In the genomic region with DNA sequence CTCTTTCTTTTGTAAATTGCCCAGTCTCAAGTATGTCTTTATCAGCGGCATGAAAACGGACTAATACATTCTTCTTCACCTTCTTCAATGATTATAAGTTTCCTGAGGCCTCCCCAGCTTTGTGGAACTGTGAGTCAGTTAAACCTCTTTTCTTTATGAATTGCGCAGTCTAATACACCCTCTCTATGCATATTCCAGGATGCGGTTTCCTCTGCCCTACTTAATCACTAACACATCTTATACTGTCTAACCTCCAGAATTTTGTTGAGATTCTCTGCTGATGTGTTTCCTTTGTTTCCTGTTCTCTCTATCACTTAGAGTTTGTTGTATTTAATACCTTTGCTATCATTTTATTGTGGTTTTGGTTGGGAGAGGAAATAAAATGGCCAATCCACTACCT, we compare ENCODE assay signal across 16 cellular contexts.
DNase-seq lines count a peak whose midpoint lies in the region; ATAC-seq lines count a peak whose summit lies in the region.
"Had no signal": no experiment of that assay in that cellular context is flagged by ENCODE, and none has a peak within 500 bp of the region (broad histone marks: within the 10 kb centered on the region; RNA-seq: fewer than 3 reads in every experiment).

No MANE protein-coding gene starts in this region.

- H3K36me3 Mint-ChIP-seq in activated T-cell treated with anti-CD3 and anti-CD28 coated beads, Interleukin-2, amount 50 U/mL, for 24 hours (ENCODE audit: low read depth): peaks cover 38% of the 10 kb centered on the region
- H3K36me3 Mint-ChIP-seq in effector memory CD8-positive, alpha-beta T cell (ENCODE audit: insufficient read depth): no peaks in the 10 kb centered on the region
- H3K36me3 Mint-ChIP-seq in stimulated activated effector memory CD8-positive, alpha-beta T cell treated with anti-CD3 and anti-CD28 coated beads, Interleukin-12 subunit alpha, Interleukin-12 subunit beta, amount 100 ng/mL, for 72 hours: no peaks in the 10 kb centered on the region
- H3K36me3 Mint-ChIP-seq: CD14-positive monocyte had no signal

- H3K27ac Mint-ChIP-seq in activated T-cell treated with anti-CD3 and anti-CD28 coated beads, Interleukin-2, amount 50 U/mL, for 24 hours: peak overlapping the region; percentile 47
- H3K27ac Mint-ChIP-seq in effector memory CD8-positive, alpha-beta T cell: peak overlapping the region; percentile 41 to 66
- H3K27ac Mint-ChIP-seq in stimulated activated effector memory CD8-positive, alpha-beta T cell treated with anti-CD3 and anti-CD28 coated beads, Interleukin-12 subunit alpha, Interleukin-12 subunit beta, amount 100 ng/mL, for 72 hours: peak overlapping the region; percentile 89
- H3K27ac Mint-ChIP-seq: CD14-positive monocyte; CD4-positive, alpha-beta T cell; HFFc6 had no signal

- no peak for DNase-seq in activated T-cell treated with anti-CD3 and anti-CD28 coated beads, Interleukin-2, amount 50 U/mL, for 24 hours
- DNase-seq in activated T-cell treated with anti-CD3 and anti-CD28 coated beads for 4 hours: no peak
- DNase-seq in effector memory CD8-positive, alpha-beta T cell: no peak
- DNase-seq in stimulated activated effector memory CD8-positive, alpha-beta T cell treated with anti-CD3 and anti-CD28 coated beads, Interleukin-12 subunit alpha, Interleukin-12 subunit beta, amount 100 ng/mL, for 72 hours (ENCODE audit: low spot score in 2 of 2): no peak
- DNase-seq in stimulated activated CD4-positive, alpha-beta T cell treated with anti-CD3 and anti-CD28 coated beads, Interleukin-15, amount 100 ng/mL, for 24 hours: no peak
- no peak for DNase-seq in NCI-H2171 treated with DMSO at 0.1 percent for 48 hours (lab: John Stamatoyannopoulos, UW)
- DNase-seq: BE2C; Calu3; CD4-positive, alpha-beta T cell; COR-L47; DMS53; DMS79 treated with DMSO at 0.1 percent for 48 hours; GF-D8; GOT3; HFFc6 had no signal

- peaks cover 37% of the 10 kb centered on the region for H3K9me3 Mint-ChIP-seq in activated T-cell treated with anti-CD3 and anti-CD28 coated beads, Interleukin-2, amount 50 U/mL, for 24 hours
- H3K9me3 Mint-ChIP-seq in effector memory CD8-positive, alpha-beta T cell: peaks cover 7 to 18% of the 10 kb centered on the region in 2 donors
- peaks cover 14% of the 10 kb centered on the region for H3K9me3 Mint-ChIP-seq in stimulated activated effector memory CD8-positive, alpha-beta T cell treated with anti-CD3 and anti-CD28 coated beads, Interleukin-12 subunit alpha, Interleukin-12 subunit beta, amount 100 ng/mL, for 72 hours

- H3K4me1 Mint-ChIP-seq in activated T-cell treated with anti-CD3 and anti-CD28 coated beads, Interleukin-2, amount 50 U/mL, for 24 hours (ENCODE audit: low read depth): no peaks in the 10 kb centered on the region
- peaks cover 0 to 13% of the 10 kb centered on the region in 2 donors for H3K4me1 Mint-ChIP-seq in effector memory CD8-positive, alpha-beta T cell (ENCODE audit: low read depth in 2 of 2)
- peaks cover 17% of the 10 kb centered on the region for H3K4me1 Mint-ChIP-seq in stimulated activated effector memory CD8-positive, alpha-beta T cell treated with anti-CD3 and anti-CD28 coated beads, Interleukin-12 subunit alpha, Interleukin-12 subunit beta, amount 100 ng/mL, for 72 hours
- H3K4me1 Mint-ChIP-seq: CD14-positive monocyte had no signal

- ATAC-seq in effector memory CD8-positive, alpha-beta T cell (replicated peaks): peak; percentile 97
- ATAC-seq in stimulated activated effector memory CD8-positive, alpha-beta T cell treated with anti-CD3 and anti-CD28 coated beads, Interleukin-12 subunit alpha, Interleukin-12 subunit beta, amount 100 ng/mL, for 72 hours: peak; percentile 95

- H3K27me3 Mint-ChIP-seq in activated T-cell treated with anti-CD3 and anti-CD28 coated beads, Interleukin-2, amount 50 U/mL, for 24 hours: no peaks in the 10 kb centered on the region
- H3K27me3 Mint-ChIP-seq in effector memory CD8-positive, alpha-beta T cell: no peaks in the 10 kb centered on the region
- H3K27me3 Mint-ChIP-seq: CD4-positive, alpha-beta T cell had no signal

- H3K4me3 Mint-ChIP-seq in activated T-cell treated with anti-CD3 and anti-CD28 coated beads, Interleukin-2, amount 50 U/mL, for 24 hours: no peak overlapping the region
- peak overlapping the region in 1 of 2 donors; percentile 7 for H3K4me3 Mint-ChIP-seq in effector memory CD8-positive, alpha-beta T cell
- H3K4me3 Mint-ChIP-seq in stimulated activated effector memory CD8-positive, alpha-beta T cell treated with anti-CD3 and anti-CD28 coated beads, Interleukin-12 subunit alpha, Interleukin-12 subunit beta, amount 100 ng/mL, for 72 hours: peak overlapping the region; percentile 7
- H3K4me3 Mint-ChIP-seq: CD14-positive monocyte; CD4-positive, alpha-beta T cell; HFFc6 had no signal
